ENCODE assay signal across 9 cellular contexts in genomic region chr3:170740726-170741591, GRCh38.
DNase-seq lines count a peak whose midpoint lies in the region; ATAC-seq and TF ChIP-seq lines count a peak whose summit lies in the region.
"Had no signal": no experiment of that assay in that cellular context is flagged by ENCODE, and none has a peak within 500 bp of the region (broad histone marks: within the 10 kb centered on the region; RNA-seq: fewer than 3 reads in every experiment).

No MANE protein-coding gene starts in this region.

- H3K9me3 Mint-ChIP-seq in osteocyte (ENCODE audit: unreplicated experiment) = peaks cover 9% of the 10 kb centered on the region
- no peaks in the 10 kb centered on the region for H3K9me3 Mint-ChIP-seq in T-helper 2 cell treated with Interferon-gamma antibody and Interleukin-4, amounts not matched to agents 5 μg/mL and 100 μg/mL, for 36 hours

- intact Hi-C loops in esophagus squamous epithelium (cut with DNase I) = no loop called here

- H3K36me3 ChIP-seq in esophagus squamous epithelium = no peaks in the 10 kb centered on the region
- H3K36me3 ChIP-seq: Peyer's patch had no signal

- no peaks in the 10 kb centered on the region for H3K27me3 ChIP-seq in esophagus squamous epithelium
- H3K27me3 ChIP-seq: Peyer's patch had no signal

- peak overlapping the region; percentile 59 for H3K27ac Mint-ChIP-seq in osteocyte (ENCODE audit: unreplicated experiment)
- H3K27ac Mint-ChIP-seq in T-helper 2 cell treated with Interferon-gamma antibody and Interleukin-4, amounts not matched to agents 5 μg/mL and 100 μg/mL, for 36 hours = no peak overlapping the region

- H3K27ac ChIP-seq in esophagus squamous epithelium = peak overlapping the region; percentile 39 to 77 (median 69)
- H3K27ac ChIP-seq: Peyer's patch had no signal

- no peaks in the 10 kb centered on the region for H3K9me3 ChIP-seq in esophagus squamous epithelium
- H3K9me3 ChIP-seq: Peyer's patch had no signal

- peaks cover 58% of the 10 kb centered on the region for H3K4me1 Mint-ChIP-seq in osteocyte (ENCODE audit: unreplicated experiment)
- no peaks in the 10 kb centered on the region for H3K4me1 Mint-ChIP-seq in T-helper 2 cell treated with Interferon-gamma antibody and Interleukin-4, amounts not matched to agents 5 μg/mL and 100 μg/mL, for 36 hours (ENCODE audit: low read depth)

- ATAC-seq in GM19035 (IDR thresholded peaks at IDR 0.05; ENCODE audit: unreplicated experiment) (no peak), GM21390 (IDR thresholded peaks at IDR 0.05; ENCODE audit: unreplicated experiment) (no peak)

- TF ChIP-seq CTCF in esophagus squamous epithelium (IDR thresholded peaks at IDR 0.05) (no peak), osteocyte (IDR thresholded peaks at IDR 0.05) (no peak)

- no peaks in the 10 kb centered on the region for H3K27me3 Mint-ChIP-seq in osteocyte (ENCODE audit: unreplicated experiment)
- H3K27me3 Mint-ChIP-seq in T-helper 2 cell treated with Interferon-gamma antibody and Interleukin-4, amounts not matched to agents 5 μg/mL and 100 μg/mL, for 36 hours (ENCODE audit: low read depth) = peaks cover 6% of the 10 kb centered on the region

- H3K4me3 ChIP-seq in esophagus squamous epithelium = no peak overlapping the region
- H3K4me3 ChIP-seq: Peyer's patch had no signal

- peak overlapping the region; percentile 23 for H3K4me3 Mint-ChIP-seq in osteocyte (ENCODE audit: unreplicated experiment)
- no peak overlapping the region for H3K4me3 Mint-ChIP-seq in T-helper 2 cell treated with Interferon-gamma antibody and Interleukin-4, amounts not matched to agents 5 μg/mL and 100 μg/mL, for 36 hours

- H3K4me1 ChIP-seq in esophagus squamous epithelium = peaks cover 0 to 15% (median 8%) of the 10 kb centered on the region in 3 donors
- H3K4me1 ChIP-seq: Peyer's patch had no signal

- DNase-seq in Daoy (ENCODE audit: low read depth) = peak; percentile 82
- peak; percentile 54 for DNase-seq in NCI-H748 (lab: John Stamatoyannopoulos, UW; ENCODE audit: unreplicated experiment)
- DNase-seq in esophagus squamous epithelium (lab: John Stamatoyannopoulos, UW) = no peak
- no peak for DNase-seq in osteocyte (ENCODE audit: extremely low spot score, unreplicated experiment)
- no peak for DNase-seq in T-helper 2 cell treated with Interferon-gamma antibody and Interleukin-4, amounts not matched to agents 5 μg/mL and 100 μg/mL, for 36 hours (ENCODE audit: low spot score)
- DNase-seq in NOMO-1 (lab: John Stamatoyannopoulos, UW; ENCODE audit: unreplicated experiment in 2 of 2) = no peak

- no peaks in the 10 kb centered on the region for H3K36me3 Mint-ChIP-seq in osteocyte (ENCODE audit: unreplicated experiment)
- no peaks in the 10 kb centered on the region for H3K36me3 Mint-ChIP-seq in T-helper 2 cell treated with Interferon-gamma antibody and Interleukin-4, amounts not matched to agents 5 μg/mL and 100 μg/mL, for 36 hours (ENCODE audit: low read depth)

- 35 to 44% methylated on average over 10 of the region's 10 CpGs for WGBS in esophagus squamous epithelium, 2 donors

- TF ChIP-seq POLR2A in esophagus squamous epithelium (IDR thresholded peaks at IDR 0.05) = no peak

Comparison
In these comparisons a context has a peak if more than half of its experiments do, and no peak if none do; other contexts are left out.
1. DNase-seq: peak in Daoy (single experiment) and NCI-H748 (single experiment); none in esophagus squamous epithelium (single experiment), osteocyte (single experiment), T-helper 2 cell treated with Interferon-gamma antibody and Interleukin-4, amounts not matched to agents 5 μg/mL and 100 μg/mL, for 36 hours (single experiment) and NOMO-1 (0 of 2).